25 cellular contexts compared by ENCODE assay signal in genomic region chr1:4661595-4661917, GRCh38. TPM values are rescaled to one million over a fixed set of nuclear protein-coding genes. Genes with fewer than 3 reads are reported as not detected.
"Had no signal": no experiment of that assay in that cellular context is flagged by ENCODE, and none has a peak within 500 bp of the region (broad histone marks: within the 10 kb centered on the region; RNA-seq: fewer than 3 reads in every experiment).

No MANE protein-coding gene starts in this region.

- H3K4me2 ChIP-seq: SK-N-SH had no signal

- ATAC-seq: Panc1, PC-3 had no signal

- DNase-seq: Karpas-422; KG1; MG63; NCI-H1092; NCI-H1105 treated with DMSO at 0.1 percent for 48 hours; NCI-H1417 treated with DMSO at 0.1 percent for 48 hours; NCI-H146; NCI-H1694 treated with DMSO at 0.1 percent for 48 hours; NCI-H1930; NCI-H2081; NCI-H2107; NCI-H2227 treated with DMSO at 0.1 percent for 48 hours; NCI-H510A; NCI-H524 treated with DMSO at 0.1 percent for 48 hours; NCI-H69; NCI-H774; NK-92 treated with Interleukin-12 subunit alpha and Interleukin-12 subunit beta, amount 100 ng/mL, for 24 hours; PC-3; SHP77; SK-N-SH; SW 1271 had no signal

- H3K36me3 ChIP-seq: MG63 had no signal

- H3K9me3 ChIP-seq: MG63, SK-N-SH had no signal

- H3K9ac ChIP-seq: SK-N-SH had no signal

- H3K4me3 ChIP-seq: MG63 had no signal

- H3K27ac ChIP-seq: RWPE1 had no signal

RNA-seq across cellular contexts. Expression of gene AJAP1, which starts 7.1 kb away (rescaled TPM):
- total RNA-seq: OCI-LY7, PC-3, SK-MEL-5 had no signal
